In genomic region chr4:185524888-185525863, GRCh38 we compare ENCODE assay signal across 20 cellular contexts. TPM values are rescaled to one million over a fixed set of nuclear protein-coding genes. Genes with fewer than 3 reads are reported as not detected.
DNase-seq lines count a peak whose midpoint lies in the region; ATAC-seq and TF ChIP-seq lines count a peak whose summit lies in the region.
"Had no signal": no experiment of that assay in that cellular context is flagged by ENCODE, and none has a peak within 500 bp of the region (broad histone marks: within the 10 kb centered on the region; RNA-seq: fewer than 3 reads in every experiment).

No MANE protein-coding gene starts in this region.

- H3K4me1 ChIP-seq in right lobe of liver, result no peaks in the 10 kb centered on the region
- peaks cover 0 to 65% (median 20%) of the 10 kb centered on the region in 4 donors for H3K4me1 ChIP-seq in tibial artery
- H3K4me1 ChIP-seq: A549, left lung, pancreas had no signal

- TF ChIP-seq CTCF in coronary artery (IDR thresholded peaks at IDR 0.05) (no peak), right lobe of liver (IDR thresholded peaks at IDR 0.05) (no peak), tibial artery (IDR thresholded peaks at IDR 0.05) (no peak)

- no peak overlapping the region for H3K27ac Mint-ChIP-seq in immature natural killer cell
- H3K27ac Mint-ChIP-seq: CD14-positive monocyte had no signal

- H3K4me3 ChIP-seq in coronary artery (peak overlapping the region; percentile 36), right lobe of liver (no peak overlapping the region), tibial artery (no peak overlapping the region)
- H3K4me3 ChIP-seq: A549, left lung, pancreas had no signal

- H3K27me3 Mint-ChIP-seq in immature natural killer cell (ENCODE audit: low read depth in 3 of 3), result peaks cover 3 to 7% (median 5%) of the 10 kb centered on the region in 3 donors

- H3K4me3 Mint-ChIP-seq in immature natural killer cell, result no peak overlapping the region

- H3K9me3 ChIP-seq in right lobe of liver (no peaks in the 10 kb centered on the region), tibial artery (peaks cover 0 to 7% (median 0%) of the 10 kb centered on the region in 3 donors)
- H3K9me3 ChIP-seq: A549, pancreas had no signal

- H3K27ac ChIP-seq in coronary artery (peak overlapping the region; percentile 58 to 85), right lobe of liver (no peak overlapping the region), tibial artery (peak overlapping the region; percentile 63 to 99)
- H3K27ac ChIP-seq: A549, left lung, pancreas had no signal

- 56% methylated on average over 2 of the region's 5 CpGs for WGBS in right lobe of liver (ENCODE audit: insufficient coverage, low coverage, low lambda C conversion rate, missing lambda C conversion rate)

- peaks cover 0 to 12% (median 4%) of the 10 kb centered on the region in 6 donors for H3K9me3 Mint-ChIP-seq in immature natural killer cell

- intact Hi-C loops in right lobe of liver (cut with DNase I) (no loop called here), tibial artery (cut with DNase I; ENCODE audit: low total_unique reads) (loop anchor here (10.0 kb wide), 1 partner anchor 50 kb away; the partner anchor contains the start of gene CCDC110)

- H3K4me1 Mint-ChIP-seq in immature natural killer cell, result no peaks in the 10 kb centered on the region
- H3K4me1 Mint-ChIP-seq: CD14-positive monocyte had no signal

- TF ChIP-seq POLR2A in right lobe of liver (IDR thresholded peaks at IDR 0.05), result no peak

- DNase-seq in SHP77 (lab: John Stamatoyannopoulos, UW) (peak; percentile 28 to 58), SHP77 treated with DMSO at 0.1 percent for 48 hours (lab: John Stamatoyannopoulos, UW) (no peak), coronary artery (ENCODE audit: low spot score) (no peak), right lobe of liver (peak in 1 of 3 donors; percentile 56), tibial artery (no peak), immature natural killer cell (no peak)
- DNase-seq: activated CD4-positive, alpha-beta T cell treated with anti-CD3 and anti-CD28 coated beads for 48 hours; activated naive CD4-positive, alpha-beta T cell treated with anti-CD3 and anti-CD28 coated beads, Interleukin-2, amount 50 U/mL, for 16 hours; DND-41; left lung; NCI-H1092; pancreas; SIG-M5; stimulated activated CD4-positive, alpha-beta T cell treated with anti-CD3 and anti-CD28 coated beads, Interleukin-12 subunit alpha, Interleukin-12 subunit beta, amount 100 ng/mL, for 4 hours; stimulated activated naive CD4-positive, alpha-beta T cell treated with Interleukin-2 at 50 U/mL for 16 hours had no signal

- ATAC-seq in right lobe of liver (peak in 3 of 4 donors; percentile 33 to 99 (median 42)), GM21447 (IDR thresholded peaks at IDR 0.05; ENCODE audit: unreplicated experiment) (no peak), HG03196 (IDR thresholded peaks at IDR 0.05; ENCODE audit: unreplicated experiment) (no peak)
- ATAC-seq: A549, left lung, pancreas had no signal

- no peaks in the 10 kb centered on the region for H3K27me3 ChIP-seq in right lobe of liver
- no peaks in the 10 kb centered on the region for H3K27me3 ChIP-seq in tibial artery
- H3K27me3 ChIP-seq: pancreas had no signal

- H3K36me3 Mint-ChIP-seq in immature natural killer cell, result peaks cover 0 to 4% (median 0%) of the 10 kb centered on the region in 3 donors
- H3K36me3 Mint-ChIP-seq: CD14-positive monocyte had no signal

- H3K36me3 ChIP-seq in right lobe of liver, result no peaks in the 10 kb centered on the region
- H3K36me3 ChIP-seq in tibial artery, result peaks cover 15 to 30% (median 16%) of the 10 kb centered on the region in 3 donors
- H3K36me3 ChIP-seq: left lung, pancreas had no signal

RNA-seq across cellular contexts. Expression of gene PDLIM3, which starts 10.1 kb away (rescaled TPM):
- 10 to 100 TPM in 2 of 6 experiments, 1 to 10 TPM in 4; 1.8 to 23.7 (median 6.1) TPM for total RNA-seq in right lobe of liver
- not detected for polyA plus RNA-seq in immature natural killer cell
- total RNA-seq: T-helper 2 cell treated with Interferon-gamma antibody and Interleukin-4, amounts not matched to agents 100 ng/mL and 5 ng/mL, for 36 hours had no signal
- polyA plus RNA-seq: CD14-positive monocyte had no signal

RNA-seq across cellular contexts. Expression of gene CCDC110, which starts 53.6 kb away (rescaled TPM):
- 1 to 10 TPM in 1 of 6 experiments, under 1 TPM in 5; 0.39 to 1.4 (median 0.46) TPM for total RNA-seq in right lobe of liver
- not detected for polyA plus RNA-seq in immature natural killer cell
- total RNA-seq: T-helper 2 cell treated with Interferon-gamma antibody and Interleukin-4, amounts not matched to agents 100 ng/mL and 5 ng/mL, for 36 hours had no signal
- polyA plus RNA-seq: CD14-positive monocyte had no signal

Comparison
In these comparisons a context has a peak if more than half of its experiments do, and no peak if none do; other contexts are left out.
1. DNase-seq: peak in SHP77 (2 of 2); none in SHP77 treated with DMSO at 0.1 percent for 48 hours (single experiment), coronary artery (single experiment), tibial artery (0 of 2) and immature natural killer cell (0 of 3).
2. H3K27ac ChIP-seq: peak in coronary artery (2 of 2) and tibial artery (2 of 2); none in right lobe of liver (0 of 3).
3. ATAC-seq: peak in right lobe of liver (3 of 4); none in GM21447 (single experiment) and HG03196 (single experiment).